ENCODE assay signal across 15 cellular contexts in the genomic region with DNA sequence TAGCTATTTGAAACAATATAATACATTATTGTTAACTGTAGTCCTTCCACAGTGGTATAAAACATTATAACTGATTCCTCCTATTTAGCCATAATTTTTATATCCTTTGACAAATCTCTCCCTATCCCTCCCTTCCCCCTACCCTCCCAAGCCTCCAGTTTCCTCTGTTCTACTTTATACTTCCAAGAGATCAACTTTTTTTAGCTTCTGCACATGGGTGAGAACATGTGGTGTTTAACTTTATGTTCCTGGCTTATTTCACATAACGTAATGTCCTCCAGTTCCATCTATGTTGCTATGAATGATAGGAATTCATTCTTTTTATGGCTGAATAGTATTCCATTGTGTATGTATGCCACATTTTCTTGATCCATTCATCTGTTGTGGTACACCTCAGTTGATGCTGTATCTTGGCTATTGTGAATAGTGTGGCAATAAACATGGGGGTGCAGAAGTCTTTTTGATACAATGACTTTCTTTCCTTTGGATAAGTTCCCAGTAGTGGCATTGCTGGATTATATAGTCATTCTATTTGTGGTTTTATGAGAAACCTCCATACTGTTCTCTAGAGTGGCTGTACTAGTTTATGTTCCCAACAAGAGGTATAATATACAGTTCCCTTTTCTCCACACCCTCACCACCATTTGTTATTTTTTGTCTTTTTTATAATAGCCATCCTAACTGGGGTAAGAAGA.
DNase-seq lines count a peak whose midpoint lies in the region; ATAC-seq lines count a peak whose summit lies in the region.
"Had no signal": no experiment of that assay in that cellular context is flagged by ENCODE, and none has a peak within 500 bp of the region (broad histone marks: within the 10 kb centered on the region; RNA-seq: fewer than 3 reads in every experiment).

No MANE protein-coding gene starts in this region.

- no peak overlapping the region for H3K4me3 Mint-ChIP-seq in activated naive CD8-positive, alpha-beta T cell treated with anti-CD3 and anti-CD28 coated beads, Interleukin-2, amount 50 U/mL, for 24 hours

- H3K36me3 Mint-ChIP-seq in activated naive CD8-positive, alpha-beta T cell treated with anti-CD3 and anti-CD28 coated beads, Interleukin-2, amount 50 U/mL, for 24 hours (ENCODE audit: low read depth), result peaks cover 22% of the 10 kb centered on the region

- H3K27me3 Mint-ChIP-seq in activated naive CD8-positive, alpha-beta T cell treated with anti-CD3 and anti-CD28 coated beads, Interleukin-2, amount 50 U/mL, for 24 hours, result no peaks in the 10 kb centered on the region

- H3K9me3 Mint-ChIP-seq in activated naive CD8-positive, alpha-beta T cell treated with anti-CD3 and anti-CD28 coated beads, Interleukin-2, amount 50 U/mL, for 24 hours, result peaks cover 12% of the 10 kb centered on the region

- DNase-seq in HS-27A (ENCODE audit: low read depth), result peak; percentile 29
- DNase-seq in activated naive CD8-positive, alpha-beta T cell treated with anti-CD3 and anti-CD28 coated beads, Interleukin-2, amount 50 U/mL, for 24 hours, result no peak
- DNase-seq in fibroblast of peridontal ligament (ENCODE audit: extremely low read depth), result peak; percentile 81
- peak; percentile 61 for DNase-seq in stromal cell of bone marrow (ENCODE audit: low read depth)
- DNase-seq in pons (ENCODE audit: low spot score), result no peak
- no peak for DNase-seq in amniotic stem cell (lab: John Stamatoyannopoulos, UW)
- DNase-seq: activated T-cell treated with anti-CD3 and anti-CD28 coated beads, Interleukin-2, amount 50 U/mL, for 1 hour; colonic mucosa; kidney glomerular epithelial cell; midbrain; NCI-H1092 treated with DMSO at 0.1 percent for 48 hours; NCI-H2107; stimulated activated CD4-positive, alpha-beta T cell treated with anti-CD3 and anti-CD28 coated beads, Interleukin-4, amount 100 ng/mL, for 24 hours; stimulated activated CD8-positive, alpha-beta memory T cell treated with anti-CD3 and anti-CD28 coated beads, Interleukin-4, amount 100 ng/mL, for 48 hours had no signal

- ATAC-seq in activated naive CD8-positive, alpha-beta T cell treated with anti-CD3 and anti-CD28 coated beads, Interleukin-2, amount 50 U/mL, for 24 hours, result no peak
- ATAC-seq in GM21737 (IDR thresholded peaks at IDR 0.05; ENCODE audit: unreplicated experiment), result no peak

- peaks cover 40% of the 10 kb centered on the region for H3K4me1 Mint-ChIP-seq in activated naive CD8-positive, alpha-beta T cell treated with anti-CD3 and anti-CD28 coated beads, Interleukin-2, amount 50 U/mL, for 24 hours

- H3K27ac Mint-ChIP-seq in activated naive CD8-positive, alpha-beta T cell treated with anti-CD3 and anti-CD28 coated beads, Interleukin-2, amount 50 U/mL, for 24 hours, result peak overlapping the region; percentile 82

Comparison
In these comparisons a context has a peak if more than half of its experiments do, and no peak if none do; other contexts are left out.
1. DNase-seq: peak in HS-27A (single experiment), fibroblast of peridontal ligament (single experiment) and stromal cell of bone marrow (single experiment); none in activated naive CD8-positive, alpha-beta T cell treated with anti-CD3 and anti-CD28 coated beads, Interleukin-2, amount 50 U/mL, for 24 hours (single experiment), pons (single experiment) and amniotic stem cell (single experiment).